In genomic region chr3:170225166-170225565, GRCh38 we compare ENCODE assay signal across 1 cellular context.
TF ChIP-seq lines count a peak whose summit lies in the region.

No MANE protein-coding gene starts in this region.

TF ChIP-seq in H1, 55 proteins besides CTCF, POLR2A, EP300 and RAD21:
- TF ChIP-seq BCL11A (IDR thresholded peaks at IDR 0.05; ENCODE audit: low read depth in 2 of 2, low read length in 2 of 2) (no peak), CHD1 (IDR thresholded peaks at IDR 0.05; ENCODE audit: low read depth, low read length) (no peak), CHD2 (IDR thresholded peaks at IDR 0.05; ENCODE audit: low read length) (no peak), CBX8 (IDR thresholded peaks at IDR 0.05; ENCODE audit: borderline replicate concordance, low read depth, low read length) (no peak), GTF2F1 (IDR thresholded peaks at IDR 0.05; ENCODE audit: borderline replicate concordance, low read depth, low read length) (no peak), JUN (IDR thresholded peaks at IDR 0.05; ENCODE audit: low read depth, low read length) (no peak), ATF2 (IDR thresholded peaks at IDR 0.05; ENCODE audit: low read length) (no peak), CEBPB (IDR thresholded peaks at IDR 0.05; ENCODE audit: low read depth, low read length) (no peak), SP4 (IDR thresholded peaks at IDR 0.05; ENCODE audit: low read length) (no peak), GABPA (IDR thresholded peaks at IDR 0.05; ENCODE audit: borderline replicate concordance, insufficient read depth, low read length) (no peak), TBP (IDR thresholded peaks at IDR 0.05; ENCODE audit: low read depth, low read length) (no peak), USF2 (IDR thresholded peaks at IDR 0.05; ENCODE audit: low read length) (no peak), BRCA1 (IDR thresholded peaks at IDR 0.05; ENCODE audit: low read depth, low read length) (no peak), TCF12 (IDR thresholded peaks at IDR 0.05; ENCODE audit: low read depth, low read length) (no peak), KDM4A (IDR thresholded peaks at IDR 0.05; ENCODE audit: low read depth, low read length, severe bottlenecking) (no peak), TAF7 (optimal IDR thresholded peaks at IDR 0.05; ENCODE audit: borderline replicate concordance, low read depth, low read length) (no peak), MAFK (IDR thresholded peaks at IDR 0.05; ENCODE audit: low read depth, low read length) (no peak), RBBP5 (IDR thresholded peaks at IDR 0.05; ENCODE audit: borderline replicate concordance, low read depth, low read length) (no peak)
